ENCODE assay signal across 1 cellular context in genomic region chr3:164208846-164209245, GRCh38.
TF ChIP-seq lines count a peak whose summit lies in the region.

No MANE protein-coding gene starts in this region.

TF ChIP-seq in HepG2, 621 proteins besides CTCF, POLR2A, EP300 and RAD21 (continued from another document):
- TF ChIP-seq ATF6 (CRISPR knock-in tag; conservative IDR thresholded peaks at IDR 0.05): no peak
- TF ChIP-seq POGK (CRISPR knock-in tag; conservative IDR thresholded peaks at IDR 0.05): no peak
- no peak for TF ChIP-seq MTA3 (CRISPR knock-in tag; IDR thresholded peaks at IDR 0.05)
- TF ChIP-seq ZNF251 (CRISPR knock-in tag; IDR thresholded peaks at IDR 0.05): no peak
- TF ChIP-seq HOXA3 (CRISPR knock-in tag; IDR thresholded peaks at IDR 0.05): no peak
- TF ChIP-seq MIER3 (CRISPR knock-in tag; IDR thresholded peaks at IDR 0.05; ENCODE audit: borderline replicate concordance): no peak
- no peak for TF ChIP-seq TARDBP (CRISPR knock-in tag; IDR thresholded peaks at IDR 0.05)
- TF ChIP-seq, protein P1, sequence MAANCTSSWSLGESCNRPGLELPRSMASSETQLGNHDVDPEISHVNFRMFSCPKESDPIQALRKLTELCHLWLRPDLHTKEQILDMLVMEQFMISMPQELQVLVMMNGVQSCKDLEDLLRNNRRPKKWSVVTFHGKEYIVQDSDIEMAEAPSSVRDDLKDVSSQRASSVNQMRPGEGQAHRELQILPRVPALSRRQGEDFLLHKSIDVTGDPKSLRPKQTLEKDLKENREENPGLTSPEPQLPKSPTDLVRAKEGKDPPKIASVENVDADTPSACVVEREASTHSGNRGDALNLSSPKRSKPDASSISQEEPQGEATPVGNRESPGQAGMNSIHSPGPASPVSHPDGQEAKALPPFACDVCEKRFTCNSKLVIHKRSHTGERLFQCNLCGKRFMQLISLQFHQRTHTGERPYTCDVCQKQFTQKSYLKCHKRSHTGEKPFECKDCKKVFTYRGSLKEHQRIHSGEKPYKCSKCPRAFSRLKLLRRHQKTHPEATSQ (CRISPR knock-in tag; IDR thresholded peaks at IDR 0.05; ENCODE audit: borderline replicate concordance): no peak
- no peak for TF ChIP-seq ARID3A (IDR thresholded peaks at IDR 0.05; ENCODE audit: low read depth, low read length)
- TF ChIP-seq ZNF761 (CRISPR knock-in tag; conservative IDR thresholded peaks at IDR 0.05): no peak
- no peak for TF ChIP-seq ATM (IDR thresholded peaks at IDR 0.05; ENCODE audit: borderline replicate concordance)
- TF ChIP-seq ZNF383 (CRISPR knock-in tag; IDR thresholded peaks at IDR 0.05; ENCODE audit: borderline replicate concordance): no peak
- TF ChIP-seq ZNF275 (CRISPR knock-in tag; IDR thresholded peaks at IDR 0.05; ENCODE audit: borderline replicate concordance): no peak
- TF ChIP-seq GPN1 (CRISPR knock-in tag; IDR thresholded peaks at IDR 0.05; ENCODE audit: borderline replicate concordance): no peak
- no peak for TF ChIP-seq NCOA1 (CRISPR knock-in tag; IDR thresholded peaks at IDR 0.05)
- no peak for TF ChIP-seq FOXO1 (CRISPR knock-in tag; IDR thresholded peaks at IDR 0.05)
